In genomic region chr2:239936838-239937581, GRCh38 we compare ENCODE assay signal across 20 cellular contexts.
A peak's percentile ranks its signal among the peaks of the same experiment; 100 is the strongest.
DNase-seq lines count a peak whose midpoint lies in the region; ATAC-seq and TF ChIP-seq lines count a peak whose summit lies in the region.
"Had no signal": no experiment of that assay in that cellular context is flagged by ENCODE, and none has a peak within 500 bp of the region (broad histone marks: within the 10 kb centered on the region; RNA-seq: fewer than 3 reads in every experiment).

No MANE protein-coding gene starts in this region.

- no peak overlapping the region for H4K5ac ChIP-seq in IMR-90 (ENCODE audit: low read depth, low read length)

- H3K36me3 Mint-ChIP-seq in activated CD4-positive, alpha-beta T cell treated with anti-CD3 and anti-CD28 coated beads, Interleukin-2, amount 10 ng/mL, durations not matched to agents 7 days and 5 days (ENCODE audit: low read depth): peaks cover 3% of the 10 kb centered on the region
- H3K36me3 Mint-ChIP-seq in activated T-helper 17 cell treated with anti-CD3 and anti-CD28 coated beads, Interleukin-2, amount 50 U/mL, for 72 hours (ENCODE audit: low read depth): no peaks in the 10 kb centered on the region
- H3K36me3 Mint-ChIP-seq: CD4-positive, alpha-beta memory T cell had no signal

- H3K56ac ChIP-seq in IMR-90 (ENCODE audit: extremely low read depth, insufficient read depth, low read length): no peak overlapping the region

- BruUV-seq in IMR-90 (replicated peaks; lab: Mats Ljungman, UMichigan): no TSS peak

- intact Hi-C loops in IMR-90 (cut with micrococcal nuclease) (no loop called here), head of caudate nucleus (cut with DNase I) (loop anchor here (5.0 kb wide), 1 partner anchor 55 kb away; no protein-coding TSS in a partner anchor), sigmoid colon (cut with DNase I) (no loop called here)

- H3K4me1 ChIP-seq in IMR-90 (ENCODE audit: control insufficient read depth, insufficient read depth, low read length) (no peaks in the 10 kb centered on the region), sigmoid colon (peaks cover 0 to 4% (median 4%) of the 10 kb centered on the region in 4 donors)
- H3K4me1 ChIP-seq: transverse colon had no signal

- H3K9me3 Mint-ChIP-seq in activated CD4-positive, alpha-beta T cell treated with anti-CD3 and anti-CD28 coated beads, Interleukin-2, amount 10 ng/mL, durations not matched to agents 7 days and 5 days: no peaks in the 10 kb centered on the region
- no peaks in the 10 kb centered on the region for H3K9me3 Mint-ChIP-seq in activated T-helper 17 cell treated with anti-CD3 and anti-CD28 coated beads, Interleukin-2, amount 50 U/mL, for 72 hours
- H3K9me3 Mint-ChIP-seq: CD4-positive, alpha-beta memory T cell; central memory CD8-positive, alpha-beta T cell; GM23338 had no signal

- TF ChIP-seq CTCF in IMR-90 (conservative IDR thresholded peaks at IDR 0.05; ENCODE audit: low read depth, low read length) (no peak), sigmoid colon (IDR thresholded peaks at IDR 0.05) (no peak)

- no peak overlapping the region for H2BK120ac ChIP-seq in IMR-90 (ENCODE audit: low read depth, low read length)

- no peak for TF ChIP-seq RAD21 in IMR-90 (IDR thresholded peaks at IDR 0.05; ENCODE audit: low read length)

- no peak overlapping the region for H3K4ac ChIP-seq in IMR-90 (ENCODE audit: low read depth, low read length)

- in situ Hi-C loops in IMR-90 (cut with MboI; ENCODE audit: low sequenced_read_pairs): no loop called here

- no peak overlapping the region for H2BK15ac ChIP-seq in IMR-90 (ENCODE audit: low read depth, low read length)

- dilution Hi-C loops in IMR-90 (cut with HindIII; ENCODE audit: low sequenced_read_pairs, unreplicated experiment): no loop called here

- TF ChIP-seq EP300 in sigmoid colon (IDR thresholded peaks at IDR 0.05): no peak

- H3K27ac ChIP-seq in IMR-90 (ENCODE audit: insufficient read depth, low read length): no peak overlapping the region
- H3K27ac ChIP-seq in sigmoid colon: no peak overlapping the region
- H3K27ac ChIP-seq: KMS-11, SK-N-MC, skin epidermis, transverse colon had no signal

- H4K91ac ChIP-seq in IMR-90 (ENCODE audit: insufficient read depth, low read depth, low read length): no peak overlapping the region

- H3K27me3 Mint-ChIP-seq in activated CD4-positive, alpha-beta T cell treated with anti-CD3 and anti-CD28 coated beads, Interleukin-2, amount 10 ng/mL, durations not matched to agents 7 days and 5 days: no peaks in the 10 kb centered on the region
- no peaks in the 10 kb centered on the region for H3K27me3 Mint-ChIP-seq in activated T-helper 17 cell treated with anti-CD3 and anti-CD28 coated beads, Interleukin-2, amount 50 U/mL, for 72 hours
- H3K27me3 Mint-ChIP-seq: CD4-positive, alpha-beta memory T cell had no signal

- H3K14ac ChIP-seq in IMR-90 (replicated peaks; ENCODE audit: low read depth, low read length): no peak overlapping the region

- H3K27me3 ChIP-seq in IMR-90 (ENCODE audit: control insufficient read depth, insufficient read depth, low read length) (no peaks in the 10 kb centered on the region), sigmoid colon (no peaks in the 10 kb centered on the region)
- H3K27me3 ChIP-seq: transverse colon had no signal

- H2BK20ac ChIP-seq in IMR-90 (ENCODE audit: low read depth, low read length): no peak overlapping the region

- no peak overlapping the region for H4K8ac ChIP-seq in IMR-90 (ENCODE audit: low read depth in 2 of 2, low read length in 2 of 2)

- no peak overlapping the region for H3K23ac ChIP-seq in IMR-90 (ENCODE audit: low read depth, low read length)

- no peaks in the 10 kb centered on the region for H3K9me1 ChIP-seq in IMR-90 (ENCODE audit: insufficient read depth, low read length)

- no peaks in the 10 kb centered on the region for H3K9me3 ChIP-seq in IMR-90 (ENCODE audit: control insufficient read depth, insufficient read depth, low read length)
- H3K9me3 ChIP-seq in sigmoid colon: no peaks in the 10 kb centered on the region
- H3K9me3 ChIP-seq: transverse colon had no signal

- no peak for DNase-seq in activated CD4-positive, alpha-beta T cell treated with anti-CD3 and anti-CD28 coated beads, Interleukin-2, amount 10 ng/mL, durations not matched to agents 7 days and 5 days
- no peak for DNase-seq in activated CD4-positive, alpha-beta T cell treated with anti-CD3 and anti-CD28 coated beads for 4 hours
- no peak for DNase-seq in IMR-90
- DNase-seq in head of caudate nucleus: peak in 23 of 42 donors; percentile 1 to 29 (median 8)
- peak; percentile 54 for DNase-seq in sigmoid colon
- no peak for DNase-seq in anterior cingulate cortex (lab: John Stamatoyannopoulos, UW)
- DNase-seq in erythroblast (lab: John Stamatoyannopoulos, UW): no peak
- DNase-seq: activated CD4-positive, alpha-beta T cell treated with anti-CD3 and anti-CD28 coated beads for 48 hours; CD4-positive, alpha-beta memory T cell; DMS79; NCI-H748 treated with DMSO at 0.1 percent for 48 hours; PC-3; T-helper 9 cell; transverse colon had no signal

- H2AK5ac ChIP-seq in IMR-90 (ENCODE audit: low read depth, low read length): no peak overlapping the region

- peak overlapping the region; percentile 22 for H3K27ac Mint-ChIP-seq in activated CD4-positive, alpha-beta T cell treated with anti-CD3 and anti-CD28 coated beads, Interleukin-2, amount 10 ng/mL, durations not matched to agents 7 days and 5 days
- H3K27ac Mint-ChIP-seq in activated T-helper 17 cell treated with anti-CD3 and anti-CD28 coated beads, Interleukin-2, amount 50 U/mL, for 72 hours: no peak overlapping the region
- H3K27ac Mint-ChIP-seq: CD4-positive, alpha-beta memory T cell; GM23338 had no signal

- H2AFZ ChIP-seq in IMR-90 (replicated peaks; ENCODE audit: low read length, poor library complexity): no peak overlapping the region
- H2AFZ ChIP-seq: GM23338 had no signal

- TF ChIP-seq POLR2A in IMR-90 (IDR thresholded peaks at IDR 0.05; ENCODE audit: low read depth, low read length): no peak
- TF ChIP-seq POLR2A in sigmoid colon (IDR thresholded peaks at IDR 0.05): no peak
- TF ChIP-seq POLR2A in erythroblast (IDR thresholded peaks at IDR 0.05; ENCODE audit: low read length): no peak

- no peaks in the 10 kb centered on the region for H4K20me1 ChIP-seq in IMR-90 (ENCODE audit: insufficient read depth, low read length)

- 91% methylated on average over 9 of the region's 18 CpGs; no CpG with 5 or more reads in 1 of the 2 experiments for WGBS in IMR-90 (ENCODE audit: extremely low coverage in 2 of 2, insufficient read length in 1 of 2), 2 experiments
- WGBS in sigmoid colon, 2 donors: 79 to 90% methylated on average over 18 of the region's 18 CpGs

- H2BK5ac ChIP-seq in IMR-90 (ENCODE audit: low read depth, low read length, poor library complexity, severe bottlenecking): no peak overlapping the region

- H3K4me3 Mint-ChIP-seq in activated CD4-positive, alpha-beta T cell treated with anti-CD3 and anti-CD28 coated beads, Interleukin-2, amount 10 ng/mL, durations not matched to agents 7 days and 5 days: no peak overlapping the region
- no peak overlapping the region for H3K4me3 Mint-ChIP-seq in activated T-helper 17 cell treated with anti-CD3 and anti-CD28 coated beads, Interleukin-2, amount 50 U/mL, for 72 hours
- H3K4me3 Mint-ChIP-seq: CD4-positive, alpha-beta memory T cell; central memory CD8-positive, alpha-beta T cell; GM23338 had no signal

- CTCF ChIA-PET in activated CD4-positive, alpha-beta T cell treated with anti-CD3 and anti-CD28 coated beads, Interleukin-2, amount 10 ng/mL, durations not matched to agents 7 days and 5 days (lab: Charles Lee): no interaction called here
- CTCF ChIA-PET in IMR-90 (lab: Yijun Ruan, JAX): no interaction called here

- H3K9ac ChIP-seq in IMR-90 (ENCODE audit: low read depth, low read length): no peak overlapping the region
- H3K9ac ChIP-seq: KMS-11 had no signal

- H3K36me3 ChIP-seq in IMR-90 (ENCODE audit: control insufficient read depth, insufficient read depth, low read length): no peaks in the 10 kb centered on the region
- H3K36me3 ChIP-seq in sigmoid colon: no peaks in the 10 kb centered on the region
- H3K36me3 ChIP-seq: transverse colon had no signal

- ATAC-seq in IMR-90 (ENCODE audit: low read depth): no peak
- no peak for ATAC-seq in activated T-helper 17 cell treated with anti-CD3 and anti-CD28 coated beads, Interleukin-2, amount 50 U/mL, for 72 hours (replicated peaks)
- ATAC-seq: GM23338, PC-3 had no signal

- H3K4me3 ChIP-seq in IMR-90 (ENCODE audit: insufficient read depth, low read depth, low read length): no peak overlapping the region
- H3K4me3 ChIP-seq in sigmoid colon: no peak overlapping the region
- H3K4me3 ChIP-seq: GM23338, SK-N-MC, skin epidermis, transverse colon had no signal

- H3K4me2 ChIP-seq in IMR-90 (ENCODE audit: low read depth, low read length): no peak overlapping the region
- H3K4me2 ChIP-seq: GM23338, KMS-11 had no signal

- POLR2A ChIA-PET in activated CD4-positive, alpha-beta T cell treated with anti-CD3 and anti-CD28 coated beads, Interleukin-2, amount 10 ng/mL, durations not matched to agents 7 days and 5 days (lab: Charles Lee): no interaction called here
- POLR2A ChIA-PET in IMR-90 (lab: Charles Lee; ENCODE audit: unreplicated experiment): no interaction called here

- no peak overlapping the region for H2AK9ac ChIP-seq in IMR-90 (replicated peaks; ENCODE audit: low read depth, low read length, poor library complexity)

- no peak overlapping the region for H3K18ac ChIP-seq in IMR-90 (ENCODE audit: low read depth, low read length)

- H3K79me1 ChIP-seq in IMR-90 (ENCODE audit: low read depth in 1 of 2, low read length in 2 of 2): no peaks in the 10 kb centered on the region

- H3K4me1 Mint-ChIP-seq in activated CD4-positive, alpha-beta T cell treated with anti-CD3 and anti-CD28 coated beads, Interleukin-2, amount 10 ng/mL, durations not matched to agents 7 days and 5 days: peaks cover 6% of the 10 kb centered on the region
- H3K4me1 Mint-ChIP-seq in activated T-helper 17 cell treated with anti-CD3 and anti-CD28 coated beads, Interleukin-2, amount 50 U/mL, for 72 hours: peaks cover 6% of the 10 kb centered on the region

TF ChIP-seq in IMR-90, 13 proteins besides CTCF, POLR2A, EP300 and RAD21 (continues in another document):
- TF ChIP-seq BHLHE40 (IDR thresholded peaks at IDR 0.05; ENCODE audit: low read depth, low read length): no peak
- no peak for TF ChIP-seq MAFK (IDR thresholded peaks at IDR 0.05; ENCODE audit: low read depth, low read length)
- TF ChIP-seq RFX5 (IDR thresholded peaks at IDR 0.05; ENCODE audit: low read depth, low read length): no peak
- no peak for TF ChIP-seq RCOR1 (IDR thresholded peaks at IDR 0.05; ENCODE audit: insufficient replicate concordance, low read length)
- peak; percentile 22; the same call in 1 of the 2 replicates for TF ChIP-seq USF2 (IDR thresholded peaks at IDR 0.05; ENCODE audit: low read depth, low read length)

Comparison
In these comparisons a context has a peak if more than half of its experiments do, and no peak if none do; other contexts are left out.
1. DNase-seq: peak in head of caudate nucleus (23 of 42) and sigmoid colon (single experiment); none in activated CD4-positive, alpha-beta T cell treated with anti-CD3 and anti-CD28 coated beads, Interleukin-2, amount 10 ng/mL, durations not matched to agents 7 days and 5 days (single experiment), activated CD4-positive, alpha-beta T cell treated with anti-CD3 and anti-CD28 coated beads for 4 hours (0 of 2), IMR-90 (single experiment), anterior cingulate cortex (0 of 58) and erythroblast (0 of 2).